13 cellular contexts compared by ENCODE assay signal in genomic region chr11:133576351-133576750, GRCh38. TPM values are rescaled to one million over a fixed set of nuclear protein-coding genes. Genes with fewer than 3 reads are reported as not detected.
A peak's percentile ranks its signal among the peaks of the same experiment; 100 is the strongest.
DNase-seq lines count a peak whose midpoint lies in the region; ATAC-seq and TF ChIP-seq lines count a peak whose summit lies in the region.
"Had no signal": no experiment of that assay in that cellular context is flagged by ENCODE, and none has a peak within 500 bp of the region (broad histone marks: within the 10 kb centered on the region; RNA-seq: fewer than 3 reads in every experiment).

No MANE protein-coding gene starts in this region.

- no peak overlapping the region for H2AK5ac ChIP-seq in mesendoderm (ENCODE audit: low read length)

- no peaks in the 10 kb centered on the region for H3K79me1 ChIP-seq in mesendoderm (ENCODE audit: low read length)

- ATAC-seq in HG02623 (IDR thresholded peaks at IDR 0.05; ENCODE audit: unreplicated experiment) = no peak
- ATAC-seq: HCT116 had no signal

- no peak overlapping the region for H3K18ac ChIP-seq in mesendoderm (ENCODE audit: low read length)

- DNase-seq in Daoy (ENCODE audit: low read depth) = peak; percentile 82
- no peak for DNase-seq in HFF-Myc (ENCODE audit: extremely low read depth, low read depth)
- peak; percentile 10 for DNase-seq in activated CD4-positive, alpha-beta memory T cell treated with anti-CD3 and anti-CD28 coated beads for 36 hours
- peak; percentile 68 for DNase-seq in mesendoderm
- no peak for DNase-seq in stomach
- no peak for DNase-seq in thyroid gland
- DNase-seq: colonic mucosa, NCI-H2029, substantia nigra had no signal

- no peak overlapping the region for H4K5ac ChIP-seq in mesendoderm (ENCODE audit: low read length)

- no peak overlapping the region for H3K4me3 Mint-ChIP-seq in activated CD4-positive, alpha-beta memory T cell treated with anti-CD3 and anti-CD28 coated beads for 36 hours
- H3K4me3 Mint-ChIP-seq: IgD-negative memory B cell; T-helper 1 cell treated with Interleukin-12 subunit alpha and Interleukin-12 subunit beta and Interleukin-4 antibody, amounts not matched to agents 30 μg/mL and 1 μg/mL, for 36 hours had no signal

- no peak overlapping the region for H3K23ac ChIP-seq in mesendoderm (ENCODE audit: low read length)

- H3K9me3 Mint-ChIP-seq in activated CD4-positive, alpha-beta memory T cell treated with anti-CD3 and anti-CD28 coated beads for 36 hours = no peaks in the 10 kb centered on the region

- H3K56ac ChIP-seq in mesendoderm (ENCODE audit: low read length) = no peak overlapping the region

- no peak overlapping the region for H2BK15ac ChIP-seq in mesendoderm (replicated peaks; ENCODE audit: low read depth)

- H4K8ac ChIP-seq in mesendoderm (ENCODE audit: low read depth, low read length) = no peak overlapping the region

- no peak overlapping the region for H3K4me3 ChIP-seq in HFF-Myc (replicated peaks; ENCODE audit: low read depth, low read length)
- H3K4me3 ChIP-seq in mesendoderm (ENCODE audit: low read length) = no peak overlapping the region
- no peak overlapping the region for H3K4me3 ChIP-seq in stomach
- no peak overlapping the region for H3K4me3 ChIP-seq in thyroid gland (replicated peaks in 1 of 3)
- H3K4me3 ChIP-seq: colonic mucosa had no signal

- intact Hi-C loops in activated CD4-positive, alpha-beta memory T cell treated with anti-CD3 and anti-CD28 coated beads for 36 hours (cut with micrococcal nuclease) = no loop called here
- intact Hi-C loops in stomach (cut with DNase I; ENCODE audit: low total_unique reads) (no loop called here), thyroid gland (cut with DNase I) (no loop called here)

- no peak overlapping the region for H3K9ac ChIP-seq in mesendoderm (ENCODE audit: low read length)

- no peaks in the 10 kb centered on the region for H3K4me1 Mint-ChIP-seq in activated CD4-positive, alpha-beta memory T cell treated with anti-CD3 and anti-CD28 coated beads for 36 hours (ENCODE audit: low read depth)

- TF ChIP-seq POLR2A in stomach (IDR thresholded peaks at IDR 0.05) = no peak
- TF ChIP-seq POLR2A in thyroid gland (IDR thresholded peaks at IDR 0.05) = no peak

- H3K27me3 ChIP-seq in mesendoderm (ENCODE audit: insufficient read depth, low read length, poor library complexity) = no peaks in the 10 kb centered on the region
- peaks cover 0 to 5% (median 0%) of the 10 kb centered on the region in 3 donors for H3K27me3 ChIP-seq in stomach
- no peaks in the 10 kb centered on the region for H3K27me3 ChIP-seq in thyroid gland
- H3K27me3 ChIP-seq: colonic mucosa had no signal

- H3K9me3 ChIP-seq in stomach (peaks cover 0 to 3% (median 0%) of the 10 kb centered on the region in 4 donors), thyroid gland (no peaks in the 10 kb centered on the region)
- H3K9me3 ChIP-seq: colonic mucosa had no signal

- no peak overlapping the region for H3K27ac Mint-ChIP-seq in activated CD4-positive, alpha-beta memory T cell treated with anti-CD3 and anti-CD28 coated beads for 36 hours
- H3K27ac Mint-ChIP-seq: IgD-negative memory B cell; T-helper 1 cell treated with Interleukin-12 subunit alpha and Interleukin-12 subunit beta and Interleukin-4 antibody, amounts not matched to agents 30 μg/mL and 1 μg/mL, for 36 hours had no signal

- POLR2A ChIA-PET in activated CD4-positive, alpha-beta memory T cell treated with anti-CD3 and anti-CD28 coated beads for 36 hours (lab: Charles Lee) = no interaction called here

- CTCF ChIA-PET in activated CD4-positive, alpha-beta memory T cell treated with anti-CD3 and anti-CD28 coated beads for 36 hours (lab: Charles Lee) = no interaction called here

- no peak overlapping the region for H2BK5ac ChIP-seq in mesendoderm (ENCODE audit: low read length)

- H2BK120ac ChIP-seq in mesendoderm (ENCODE audit: low read depth, low read length) = no peak overlapping the region

- H3K27ac ChIP-seq in mesendoderm (ENCODE audit: low read depth, low read length) (no peak overlapping the region), stomach (no peak overlapping the region), thyroid gland (no peak overlapping the region)
- H3K27ac ChIP-seq: colonic mucosa had no signal

- no peaks in the 10 kb centered on the region for H3K36me3 Mint-ChIP-seq in activated CD4-positive, alpha-beta memory T cell treated with anti-CD3 and anti-CD28 coated beads for 36 hours

- H3K36me3 ChIP-seq in mesendoderm (ENCODE audit: control insufficient read depth, insufficient read depth, low read length) = no peaks in the 10 kb centered on the region
- no peaks in the 10 kb centered on the region for H3K36me3 ChIP-seq in stomach
- H3K36me3 ChIP-seq in thyroid gland = no peaks in the 10 kb centered on the region
- H3K36me3 ChIP-seq: colonic mucosa had no signal

- H3K79me2 ChIP-seq in mesendoderm (ENCODE audit: control insufficient read depth, insufficient read depth, low read length) = no peaks in the 10 kb centered on the region

- WGBS in mesendoderm (ENCODE audit: extremely low coverage, insufficient coverage, low lambda C conversion rate) = no CpG with 5 or more reads among the region's 16 CpGs
- whole genome bisulfite sequencing in stomach, 5 donors = 66 to 86% (median 79%) methylated on average over 16 of the region's 16 CpGs
- WGBS in thyroid gland, 2 donors = 77 to 79% methylated on average over 16 of the region's 16 CpGs

- no peak overlapping the region for H3K4ac ChIP-seq in mesendoderm (ENCODE audit: low read depth, low read length)

- no peak for TF ChIP-seq EP300 in stomach (IDR thresholded peaks at IDR 0.05)

- no peaks in the 10 kb centered on the region for H3K27me3 Mint-ChIP-seq in activated CD4-positive, alpha-beta memory T cell treated with anti-CD3 and anti-CD28 coated beads for 36 hours

- H3K4me2 ChIP-seq in mesendoderm (ENCODE audit: low read length) = no peak overlapping the region

- H3K4me1 ChIP-seq in mesendoderm (ENCODE audit: control insufficient read depth, low read depth, low read length) (no peaks in the 10 kb centered on the region), stomach (no peaks in the 10 kb centered on the region), thyroid gland (no peaks in the 10 kb centered on the region)
- H3K4me1 ChIP-seq: colonic mucosa had no signal

- TF ChIP-seq CTCF in HFF-Myc (IDR thresholded peaks at IDR 0.05; ENCODE audit: low read depth, low read length, missing control alignments) (peak; percentile 13), stomach (IDR thresholded peaks at IDR 0.05) (no peak), thyroid gland (IDR thresholded peaks at IDR 0.05) (no peak)

RNA-seq across cellular contexts. Expression of gene OPCML, which starts 44.0 kb away (rescaled TPM):
- total RNA-seq in Daoy (2014; rRNA removed; shearing (Covaris generic)) = not detected in 2 replicates
- not detected for total RNA-seq in activated CD4-positive, alpha-beta memory T cell treated with anti-CD3 and anti-CD28 coated beads for 36 hours
- polyA plus RNA-seq in mesendoderm (2013, experiment 1 of 2) = 0.76 TPM
- polyA plus RNA-seq in mesendoderm (2013, experiment 2 of 2) = 1.7 TPM
- total RNA-seq in stomach = under 1 TPM in 2 of 5 donors, not detected in 3; 0.55 to 0.58 TPM
- under 1 TPM; 0.03 to 0.92 (median 0.06) TPM for polyA plus RNA-seq in stomach
- total RNA-seq in thyroid gland = under 1 TPM in 1 of 4 donors, not detected in 3; 0.33 TPM
- polyA plus RNA-seq: IgD-negative memory B cell had no signal

Comparison
In these comparisons a context has a peak if more than half of its experiments do, and no peak if none do; other contexts are left out.
1. DNase-seq: peak in Daoy (single experiment), activated CD4-positive, alpha-beta memory T cell treated with anti-CD3 and anti-CD28 coated beads for 36 hours (single experiment) and mesendoderm (single experiment); none in HFF-Myc (single experiment), stomach (single experiment) and thyroid gland (0 of 2).